13 cellular contexts compared by ENCODE assay signal in the genomic region with DNA sequence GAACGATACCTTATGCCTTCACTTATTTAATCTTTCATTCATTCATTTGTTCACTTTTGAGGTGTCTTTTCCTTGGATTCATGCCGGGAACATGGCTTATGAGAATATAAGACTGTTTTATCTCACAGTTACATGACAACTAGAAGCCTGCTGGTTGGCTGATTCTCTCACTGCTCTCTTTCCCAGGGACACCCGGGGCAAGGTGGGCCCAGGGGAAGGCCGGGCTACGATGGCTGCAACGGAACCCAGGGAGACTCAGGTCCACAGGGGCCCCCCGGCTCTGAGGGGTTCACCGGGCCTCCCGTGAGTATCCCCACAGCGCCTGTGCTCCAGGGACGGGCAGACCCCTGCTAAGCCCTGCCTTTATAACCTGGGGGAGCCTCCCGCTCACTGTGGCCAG.
DNase-seq lines count a peak whose midpoint lies in the region; ATAC-seq and TF ChIP-seq lines count a peak whose summit lies in the region.
"Had no signal": no experiment of that assay in that cellular context is flagged by ENCODE, and none has a peak within 500 bp of the region (broad histone marks: within the 10 kb centered on the region; RNA-seq: fewer than 3 reads in every experiment).

No MANE protein-coding gene starts in this region.

- no peak for ATAC-seq in sciatic nerve
- ATAC-seq in GM19455 (IDR thresholded peaks at IDR 0.05; ENCODE audit: unreplicated experiment): no peak

- intact Hi-C loops in ascending aorta (cut with DNase I) (no loop called here), sciatic nerve (cut with DNase I) (no loop called here), tibial artery (cut with DNase I; ENCODE audit: low total_unique reads) (no loop called here)

- peak overlapping the region; percentile 28 to 64 for H3K27ac ChIP-seq in ascending aorta
- H3K27ac ChIP-seq in tibial artery: peak overlapping the region; percentile 21 to 85

- no peak for DNase-seq in ascending aorta (ENCODE audit: low spot score in 2 of 2)
- peak; percentile 86 for DNase-seq in mesenteric fat pad (ENCODE audit: low spot score)
- DNase-seq in sciatic nerve (ENCODE audit: low spot score): peak; percentile 46
- no peak for DNase-seq in tibial artery
- no peak for DNase-seq in DMS79 (lab: John Stamatoyannopoulos, UW)
- DNase-seq in superior temporal gyrus (ENCODE audit: extremely low spot score): no peak
- DNase-seq: C1 segment of cervical spinal cord; CD4-positive, alpha-beta T cell; DMS79 treated with DMSO at 0.1 percent for 48 hours; EL; GOT3 had no signal

- H3K4me1 ChIP-seq in ascending aorta (peaks cover 15 to 26% of the 10 kb centered on the region in 2 donors), tibial artery (peaks cover 0 to 60% (median 39%) of the 10 kb centered on the region in 4 donors)
- H3K4me1 ChIP-seq: HAP-1 had no signal

- H3K27me3 ChIP-seq in ascending aorta (no peaks in the 10 kb centered on the region), tibial artery (no peaks in the 10 kb centered on the region)

- no peaks in the 10 kb centered on the region for H3K9me3 ChIP-seq in ascending aorta
- no peaks in the 10 kb centered on the region for H3K9me3 ChIP-seq in tibial artery
- H3K9me3 ChIP-seq: HAP-1 had no signal

- H3K36me3 ChIP-seq in ascending aorta: peaks cover 53 to 56% of the 10 kb centered on the region in 2 donors
- H3K36me3 ChIP-seq in tibial artery: peaks cover 34 to 63% (median 55%) of the 10 kb centered on the region in 3 donors
- H3K36me3 ChIP-seq: HAP-1 had no signal

- H3K4me3 ChIP-seq in ascending aorta (no peak overlapping the region), tibial artery (no peak overlapping the region)
- H3K4me3 ChIP-seq: HAP-1 had no signal

- TF ChIP-seq CTCF in ascending aorta (IDR thresholded peaks at IDR 0.05) (no peak), tibial artery (IDR thresholded peaks at IDR 0.05) (no peak)

Comparison
In these comparisons a context has a peak if more than half of its experiments do, and no peak if none do; other contexts are left out.
1. DNase-seq: peak in mesenteric fat pad (single experiment) and sciatic nerve (single experiment); none in ascending aorta (0 of 2), tibial artery (0 of 2), DMS79 (single experiment) and superior temporal gyrus (single experiment).